ENCODE assay signal across 27 cellular contexts in genomic region chr14:75977544-75977943, GRCh38. TPM values are rescaled to one million over a fixed set of nuclear protein-coding genes. Genes with fewer than 3 reads are reported as not detected.
DNase-seq lines count a peak whose midpoint lies in the region; ATAC-seq, FAIRE-seq and TF ChIP-seq lines count a peak whose summit lies in the region.
"Had no signal": no experiment of that assay in that cellular context is flagged by ENCODE, and none has a peak within 500 bp of the region (broad histone marks: within the 10 kb centered on the region; RNA-seq: fewer than 3 reads in every experiment).

No MANE protein-coding gene starts in this region.

- no peak for TF ChIP-seq CTCF in astrocyte (IDR thresholded peaks at IDR 0.05; ENCODE audit: insufficient read depth, low read depth, low read length)
- TF ChIP-seq CTCF in type B pancreatic cell (conservative IDR thresholded peaks at IDR 0.05): no peak

- ATAC-seq in left lobe of liver (peak; percentile 6), GM19455 (IDR thresholded peaks at IDR 0.05; ENCODE audit: unreplicated experiment) (no peak), GM19324 (IDR thresholded peaks at IDR 0.05; ENCODE audit: low FRiP score, unreplicated experiment) (no peak), GM18861 (IDR thresholded peaks at IDR 0.05; ENCODE audit: unreplicated experiment) (no peak)
- ATAC-seq: activated CD8-positive, alpha-beta memory T cell treated with anti-CD3 and anti-CD28 coated beads, Interleukin-2, amount 10 ng/mL, durations not matched to agents 7 days and 5 days; Panc1 had no signal

- H3K4me3 Mint-ChIP-seq in astrocyte (ENCODE audit: unreplicated experiment): peak overlapping the region; percentile 3
- H3K4me3 Mint-ChIP-seq in type B pancreatic cell: peak overlapping the region; percentile 58
- H3K4me3 Mint-ChIP-seq: activated CD4-positive, alpha-beta T cell treated with anti-CD3 and anti-CD28 coated beads, Interleukin-2, amount 10 ng/mL, durations not matched to agents 24 days and 14 days; activated CD8-positive, alpha-beta memory T cell treated with anti-CD3 and anti-CD28 coated beads, Interleukin-2, amount 10 ng/mL, durations not matched to agents 7 days and 5 days; activated naive CD8-positive, alpha-beta T cell treated with anti-CD3 and anti-CD28 coated beads for 36 hours; dendritic cell treated with granulocyte-macrophage colony-stimulating factor and Interleukin-4, amounts not matched to agents 40 ng/mL and 50 ng/mL, for 4 days; nephron progenitor cell; stimulated activated naive CD8-positive, alpha-beta T cell treated with anti-CD3 and anti-CD28 coated beads, Interleukin-15, Interleukin-2, amounts not matched to agents 100 ng/mL and 50 ng/mL, for 24 hours; T-helper 17 cell had no signal

- H3K9ac ChIP-seq in Karpas-422 (ENCODE audit: low read length): no peak overlapping the region
- H3K9ac ChIP-seq in astrocyte (ENCODE audit: low read length): no peak overlapping the region

- peaks cover 3% of the 10 kb centered on the region; the same call in 1 of the 2 replicates for H4K20me1 ChIP-seq in Karpas-422 (ENCODE audit: insufficient read depth, low read depth, low read length)
- no peaks in the 10 kb centered on the region for H4K20me1 ChIP-seq in astrocyte (ENCODE audit: insufficient read depth, low read length)

- H3K9me2 ChIP-seq in Karpas-422 (replicated peaks; ENCODE audit: insufficient read depth, low read length): no peaks in the 10 kb centered on the region

- H3K9me3 Mint-ChIP-seq in astrocyte (ENCODE audit: unreplicated experiment) (no peaks in the 10 kb centered on the region), type B pancreatic cell (no peaks in the 10 kb centered on the region)
- H3K9me3 Mint-ChIP-seq: activated CD4-positive, alpha-beta T cell treated with anti-CD3 and anti-CD28 coated beads, Interleukin-2, amount 10 ng/mL, durations not matched to agents 24 days and 14 days; activated naive CD8-positive, alpha-beta T cell treated with anti-CD3 and anti-CD28 coated beads for 36 hours; dendritic cell treated with granulocyte-macrophage colony-stimulating factor and Interleukin-4, amounts not matched to agents 40 ng/mL and 50 ng/mL, for 4 days; nephron progenitor cell; stimulated activated naive CD8-positive, alpha-beta T cell treated with anti-CD3 and anti-CD28 coated beads, Interleukin-15, Interleukin-2, amounts not matched to agents 100 ng/mL and 50 ng/mL, for 24 hours had no signal

- H3K36me3 Mint-ChIP-seq in astrocyte (ENCODE audit: low read depth, unreplicated experiment) (peaks cover 8% of the 10 kb centered on the region), type B pancreatic cell (peaks cover 4% of the 10 kb centered on the region)
- H3K36me3 Mint-ChIP-seq: activated CD8-positive, alpha-beta memory T cell treated with anti-CD3 and anti-CD28 coated beads, Interleukin-2, amount 10 ng/mL, durations not matched to agents 7 days and 5 days; activated naive CD8-positive, alpha-beta T cell treated with anti-CD3 and anti-CD28 coated beads for 36 hours had no signal

- FAIRE-seq in astrocyte (lab: Jason Lieb, UNC): no peak
- FAIRE-seq: endothelial cell of umbilical vein, frontal cortex had no signal

- H2AFZ ChIP-seq in Karpas-422 (ENCODE audit: low read length) (no peak overlapping the region), astrocyte (ENCODE audit: low read depth, low read length) (no peak overlapping the region)

- H3K27ac ChIP-seq in Karpas-422 (ENCODE audit: low read length) (no peak overlapping the region), astrocyte (ENCODE audit: low read depth, low read length) (no peak overlapping the region)
- H3K27ac ChIP-seq: brain microvascular endothelial cell, SJSA1 had no signal

- H3K4me1 ChIP-seq in Karpas-422 (ENCODE audit: low read length) (peaks cover 38% of the 10 kb centered on the region), astrocyte (ENCODE audit: insufficient read depth, low read length) (peaks cover 23% of the 10 kb centered on the region)

- H3K27me3 ChIP-seq in Karpas-422 (ENCODE audit: low read length) (no peaks in the 10 kb centered on the region), astrocyte (ENCODE audit: insufficient read depth, low read length) (no peaks in the 10 kb centered on the region)
- H3K27me3 ChIP-seq: brain microvascular endothelial cell had no signal

- H3K4me3 ChIP-seq in Karpas-422 (ENCODE audit: low read length): peak overlapping the region; percentile 52; the same call in 1 of the 2 replicates
- no peak overlapping the region for H3K4me3 ChIP-seq in astrocyte (ENCODE audit: insufficient read depth, low read depth, low read length)
- H3K4me3 ChIP-seq: HAP-1, SJSA1 had no signal

- peaks cover 39% of the 10 kb centered on the region for H3K4me1 Mint-ChIP-seq in astrocyte (ENCODE audit: low read depth, unreplicated experiment)
- H3K4me1 Mint-ChIP-seq in type B pancreatic cell (ENCODE audit: unreplicated experiment): peaks cover 70% of the 10 kb centered on the region

- H3K27me3 Mint-ChIP-seq in astrocyte (ENCODE audit: low read depth, unreplicated experiment) (no peaks in the 10 kb centered on the region), type B pancreatic cell (peaks cover 3% of the 10 kb centered on the region)
- H3K27me3 Mint-ChIP-seq: activated CD4-positive, alpha-beta T cell treated with anti-CD3 and anti-CD28 coated beads, Interleukin-2, amount 10 ng/mL, durations not matched to agents 24 days and 14 days; activated CD8-positive, alpha-beta memory T cell treated with anti-CD3 and anti-CD28 coated beads, Interleukin-2, amount 10 ng/mL, durations not matched to agents 7 days and 5 days; activated naive CD8-positive, alpha-beta T cell treated with anti-CD3 and anti-CD28 coated beads for 36 hours; stimulated activated naive CD8-positive, alpha-beta T cell treated with anti-CD3 and anti-CD28 coated beads, Interleukin-15, Interleukin-2, amounts not matched to agents 100 ng/mL and 50 ng/mL, for 24 hours; T-helper 17 cell had no signal

- no peaks in the 10 kb centered on the region for H3K36me3 ChIP-seq in Karpas-422 (ENCODE audit: insufficient read depth, low read length)
- no peaks in the 10 kb centered on the region for H3K36me3 ChIP-seq in astrocyte (ENCODE audit: insufficient read depth, low read length)
- H3K36me3 ChIP-seq: brain microvascular endothelial cell, HAP-1, SJSA1 had no signal

- no peak overlapping the region for H3K27ac Mint-ChIP-seq in astrocyte (ENCODE audit: unreplicated experiment)
- no peak overlapping the region for H3K27ac Mint-ChIP-seq in type B pancreatic cell
- H3K27ac Mint-ChIP-seq: activated CD4-positive, alpha-beta T cell treated with anti-CD3 and anti-CD28 coated beads, Interleukin-2, amount 10 ng/mL, durations not matched to agents 24 days and 14 days; dendritic cell treated with granulocyte-macrophage colony-stimulating factor and Interleukin-4, amounts not matched to agents 40 ng/mL and 50 ng/mL, for 4 days; nephron progenitor cell; stimulated activated naive CD8-positive, alpha-beta T cell treated with anti-CD3 and anti-CD28 coated beads, Interleukin-15, Interleukin-2, amounts not matched to agents 100 ng/mL and 50 ng/mL, for 24 hours; T-helper 17 cell had no signal

- H3K9me3 ChIP-seq in Karpas-422 (ENCODE audit: low read length) (no peaks in the 10 kb centered on the region), astrocyte (ENCODE audit: insufficient read depth, low read depth, low read length) (no peaks in the 10 kb centered on the region)
- H3K9me3 ChIP-seq: HAP-1, SJSA1 had no signal

- DNase-seq in Karpas-422: no peak
- no peak for DNase-seq in astrocyte (ENCODE audit: low read depth)
- DNase-seq in left lobe of liver (ENCODE audit: low spot score): no peak
- DNase-seq in type B pancreatic cell (ENCODE audit: extremely low spot score, unreplicated experiment): no peak
- DNase-seq: activated CD8-positive, alpha-beta memory T cell treated with anti-CD3 and anti-CD28 coated beads, Interleukin-2, amount 10 ng/mL, durations not matched to agents 7 days and 5 days; activated naive CD8-positive, alpha-beta T cell treated with anti-CD3 and anti-CD28 coated beads for 36 hours; AML-193; brain microvascular endothelial cell; Calu3; MV-4-11; NCI-H1694 treated with DMSO at 0.1 percent for 48 hours; NCI-H2227 treated with DMSO at 0.1 percent for 48 hours; NCI-H774; nephron progenitor cell; posterior cingulate gyrus; T-helper 17 cell had no signal

- H3K79me2 ChIP-seq in Karpas-422 (ENCODE audit: low read length) (no peaks in the 10 kb centered on the region), astrocyte (ENCODE audit: insufficient read depth, low read length) (peaks cover 14% of the 10 kb centered on the region)

- peak overlapping the region; percentile 61 for H3K4me2 ChIP-seq in Karpas-422 (ENCODE audit: low read depth, low read length, poor library complexity, severe bottlenecking)
- no peak overlapping the region for H3K4me2 ChIP-seq in astrocyte (ENCODE audit: low read length)

RNA-seq across cellular contexts. Expression of gene TGFB3, which starts 4.3 kb away (rescaled TPM):
- 1.7 and 10.0 TPM in 2 replicates for total RNA-seq in Karpas-422 (2014; rRNA removed; shearing (Covaris generic); ENCODE audit: low replicate concordance)
- 30.5 and 31.1 TPM in 2 replicates for total RNA-seq in astrocyte
- 5.5 TPM for total RNA-seq in left lobe of liver
- 19.2 and 45.3 TPM in 2 replicates for total RNA-seq in type B pancreatic cell (ENCODE audit: low replicate concordance)

RNA-seq across cellular contexts. Expression of gene IFT43, which starts 8.0 kb away (rescaled TPM):
- 31.6 and 66.7 TPM in 2 replicates for total RNA-seq in Karpas-422 (2014; rRNA removed; shearing (Covaris generic); ENCODE audit: low replicate concordance)
- total RNA-seq in astrocyte (29.4 and 35.2 TPM in 2 replicates), left lobe of liver (13.7 TPM), type B pancreatic cell (ENCODE audit: low replicate concordance) (29.9 and 36.9 TPM in 2 replicates)
